In genomic region chr1:44721521-44722361, GRCh38 we compare ENCODE assay signal across 1 cellular context.
TF ChIP-seq lines count a peak whose summit lies in the region.

No MANE protein-coding gene starts in this region.

TF ChIP-seq in GM12878, 131 proteins besides CTCF, POLR2A, EP300 and RAD21 (continued from another document):
- TF ChIP-seq ZBTB40 (IDR thresholded peaks at IDR 0.05; ENCODE audit: borderline replicate concordance) (peak; percentile 17; the same call in 1 of the 2 replicates), IKZF2 (IDR thresholded peaks at IDR 0.05) (peak in 1 of 2 experiments; percentile 89), HDAC6 (IDR thresholded peaks at IDR 0.05; ENCODE audit: unreplicated experiment) (peak; percentile 96), MEF2A (IDR thresholded peaks at IDR 0.05; ENCODE audit: insufficient read depth, low read depth, low read length) (peak; percentile 95), CREB1 (IDR thresholded peaks at IDR 0.05; ENCODE audit: low read depth) (peak; percentile 85), ZNF687 (IDR thresholded peaks at IDR 0.05) (peak; percentile 100), NFYA (IDR thresholded peaks at IDR 0.05; ENCODE audit: borderline replicate concordance, low read depth, low read length) (no peak), SREBF2 (IDR thresholded peaks at IDR 0.05; ENCODE audit: low read length) (no peak), KAT2A (conservative IDR thresholded peaks at IDR 0.05; ENCODE audit: control insufficient read depth, low read depth, low read length) (peak; percentile 90), ZNF217 (IDR thresholded peaks at IDR 0.05) (no peak), YBX1 (IDR thresholded peaks at IDR 0.05) (0 out of 2 replicates have a peak, but pooled peaks have one; percentile 28), SUZ12 (IDR thresholded peaks at IDR 0.05; ENCODE audit: unreplicated experiment) (no peak), CEBPB (IDR thresholded peaks at IDR 0.05; ENCODE audit: borderline replicate concordance in 1 of 2, low read depth in 2 of 2, low read length in 2 of 2) (peak in 1 of 2 experiments; percentile 100; a peak in 2 of 4 replicates)
